Comparison of ENCODE assay signal across 1 cellular context in genomic region chr1:180033387-180033786, GRCh38.
TF ChIP-seq lines count a peak whose summit lies in the region.

No MANE protein-coding gene starts in this region.

TF ChIP-seq in HepG2, 621 proteins besides CTCF, POLR2A, EP300 and RAD21 (continued from another document):
- no peak for TF ChIP-seq ARID4A (CRISPR knock-in tag; IDR thresholded peaks at IDR 0.05; ENCODE audit: borderline replicate concordance)
- TF ChIP-seq KDM6A (CRISPR knock-in tag; IDR thresholded peaks at IDR 0.05; ENCODE audit: low read depth): no peak
